Comparison of ENCODE assay signal across 9 cellular contexts in the genomic region with DNA sequence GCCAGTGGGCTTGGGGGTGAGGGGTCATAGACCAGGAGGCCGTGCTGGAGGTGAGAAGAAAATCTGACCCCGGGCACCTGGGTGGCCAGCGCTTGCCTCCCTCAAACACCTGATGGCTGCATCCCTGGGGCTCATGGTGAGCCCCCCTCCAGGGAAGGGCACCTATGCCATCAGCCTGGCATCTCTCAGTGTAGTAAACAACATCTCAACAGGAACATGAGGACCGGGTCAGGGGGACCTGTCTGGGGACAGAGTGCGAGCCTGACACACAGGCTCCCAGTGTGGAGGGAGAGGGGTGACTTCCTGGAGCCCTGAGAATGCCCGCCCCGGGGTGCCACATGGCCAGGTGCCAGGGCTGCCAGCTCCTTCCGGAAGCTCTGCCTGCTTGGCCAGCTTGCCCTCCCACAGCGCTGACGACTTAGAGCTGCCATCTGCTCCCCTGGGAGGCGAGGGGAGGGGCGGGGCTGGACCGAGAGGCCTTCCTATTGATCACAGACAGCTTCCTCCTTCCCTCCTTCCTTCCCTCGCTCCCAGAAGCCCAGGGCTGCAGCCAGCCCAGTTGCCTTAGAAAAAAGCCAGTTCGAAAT. TPM values are rescaled to one million over a fixed set of nuclear protein-coding genes. Genes with fewer than 3 reads are reported as not detected.
A peak's percentile ranks its signal among the peaks of the same experiment; 100 is the strongest.
DNase-seq lines count a peak whose midpoint lies in the region; ATAC-seq and TF ChIP-seq lines count a peak whose summit lies in the region.
"Had no signal": no experiment of that assay in that cellular context is flagged by ENCODE, and none has a peak within 500 bp of the region (broad histone marks: within the 10 kb centered on the region; RNA-seq: fewer than 3 reads in every experiment).

No MANE protein-coding gene starts in this region.

- H3K27me3 Mint-ChIP-seq in osteocyte (ENCODE audit: unreplicated experiment) (no peaks in the 10 kb centered on the region), CD14-positive monocyte (ENCODE audit: low read depth in 3 of 3) (peaks cover 77 to 95% (median 94%) of the 10 kb centered on the region in 3 donors)

- peaks cover 13% of the 10 kb centered on the region for H3K4me1 ChIP-seq in DOHH2 (ENCODE audit: control insufficient read depth, low read length)

- H3K79me2 ChIP-seq in DOHH2 (ENCODE audit: control insufficient read depth, low read length): no peaks in the 10 kb centered on the region

- H3K4me1 Mint-ChIP-seq in osteocyte (ENCODE audit: unreplicated experiment): peaks cover 45% of the 10 kb centered on the region
- peaks cover 20% of the 10 kb centered on the region for H3K4me1 Mint-ChIP-seq in CD14-positive monocyte

- peak; percentile 89 for DNase-seq in NCI-H2171 (lab: John Stamatoyannopoulos, UW)
- peak; percentile 51 for DNase-seq in astrocyte of the spinal cord (ENCODE audit: low read depth, low spot score)
- no peak for DNase-seq in osteocyte (ENCODE audit: extremely low spot score, unreplicated experiment)
- DNase-seq in CD14-positive monocyte (ENCODE audit: low spot score): no peak

- H3K4me3 Mint-ChIP-seq in osteocyte (ENCODE audit: unreplicated experiment) (peak overlapping the region; percentile 38), CD14-positive monocyte (peak overlapping the region in 1 of 2 donors; percentile 59)

- intact Hi-C loops in CD14-positive monocyte (cut with micrococcal nuclease): no loop called here

- H3K9me3 Mint-ChIP-seq in osteocyte (ENCODE audit: unreplicated experiment) (no peaks in the 10 kb centered on the region), CD14-positive monocyte (peaks cover 0 to 26% (median 2%) of the 10 kb centered on the region in 7 donors)

- H4K20me1 ChIP-seq in DOHH2 (ENCODE audit: control insufficient read depth, insufficient read depth, low read depth, low read length): no peaks in the 10 kb centered on the region

- H3F3A ChIP-seq in DOHH2 (ENCODE audit: control insufficient read depth, insufficient read depth): no peaks in the 10 kb centered on the region

- H3K9me3 ChIP-seq in DOHH2 (ENCODE audit: control insufficient read depth, insufficient read depth, low read length): no peaks in the 10 kb centered on the region

- H3K36me3 ChIP-seq in DOHH2 (ENCODE audit: control insufficient read depth, low read length): no peaks in the 10 kb centered on the region
- H3K36me3 ChIP-seq: cardiac muscle cell had no signal

- ATAC-seq in HG03442 (IDR thresholded peaks at IDR 0.05; ENCODE audit: unreplicated experiment): no peak
- ATAC-seq in GM18511 (IDR thresholded peaks at IDR 0.05; ENCODE audit: unreplicated experiment): no peak
- no peak for ATAC-seq in GM18858 (IDR thresholded peaks at IDR 0.05; ENCODE audit: unreplicated experiment)

- H3K9me2 ChIP-seq in DOHH2 (replicated peaks; ENCODE audit: control insufficient read depth, low read length): no peaks in the 10 kb centered on the region

- H3K27me3 ChIP-seq in DOHH2 (ENCODE audit: control insufficient read depth, low read length): no peaks in the 10 kb centered on the region
- H3K27me3 ChIP-seq: cardiac muscle cell had no signal

- no peak overlapping the region for H3K4me3 ChIP-seq in DOHH2 (ENCODE audit: low read length)
- H3K4me3 ChIP-seq in astrocyte of the spinal cord (ENCODE audit: low read depth, low read length): no peak overlapping the region
- H3K4me3 ChIP-seq: cardiac muscle cell had no signal

- in situ Hi-C loops in astrocyte of the spinal cord (cut with HindIII; ENCODE audit: low sequenced_read_pairs): no loop called here

- H3K36me3 Mint-ChIP-seq in osteocyte (ENCODE audit: unreplicated experiment) (peaks cover 9% of the 10 kb centered on the region), CD14-positive monocyte (peaks cover 3 to 4% of the 10 kb centered on the region in 2 donors)

- no peak overlapping the region for H3K27ac ChIP-seq in DOHH2 (ENCODE audit: low read depth, low read length)
- H3K27ac ChIP-seq: cardiac muscle cell had no signal

- no peak for TF ChIP-seq CTCF in DOHH2 (IDR thresholded peaks at IDR 0.05; ENCODE audit: low read depth, low read length, poor library complexity, severe bottlenecking)
- no peak for TF ChIP-seq CTCF in astrocyte of the spinal cord (IDR thresholded peaks at IDR 0.05; ENCODE audit: low read depth, low read length)
- TF ChIP-seq CTCF in osteocyte (IDR thresholded peaks at IDR 0.05): no peak
- TF ChIP-seq CTCF in CD14-positive monocyte (IDR thresholded peaks at IDR 0.05): no peak

- H3K27ac Mint-ChIP-seq in osteocyte (ENCODE audit: unreplicated experiment) (peak overlapping the region; percentile 72), CD14-positive monocyte (peak overlapping the region in 2 of 7 donors; percentile 3 to 43)

- H3K4me2 ChIP-seq in DOHH2 (ENCODE audit: low read length): peak overlapping the region; percentile 19

RNA-seq across cellular contexts. Expression of a gene that starts 12.3 kb away (rescaled TPM):
- 21.7 and 24.0 TPM in 2 replicates for total RNA-seq in osteocyte
- polyA plus RNA-seq in CD14-positive monocyte: under 1 TPM; 0.27 to 0.37 TPM

RNA-seq across cellular contexts. Expression of a gene that starts 23.7 kb away (rescaled TPM):
- total RNA-seq in osteocyte: 47.2 and 56.7 TPM in 2 replicates
- 10 to 100 TPM; 44.5 to 51.9 TPM for polyA plus RNA-seq in CD14-positive monocyte

RNA-seq across cellular contexts. Expression of a gene that starts 23.9 kb away (rescaled TPM):
- total RNA-seq in osteocyte: 13.8 and 14.5 TPM in 2 replicates
- polyA plus RNA-seq in CD14-positive monocyte: 1 to 10 TPM; 3.2 to 5.2 TPM

RNA-seq across cellular contexts. Expression of a gene that starts 31.5 kb away (rescaled TPM):
- total RNA-seq in osteocyte: 14.0 and 17.4 TPM in 2 replicates
- 10 to 100 TPM; 20.3 to 22.1 TPM for polyA plus RNA-seq in CD14-positive monocyte

RNA-seq across cellular contexts. Expression of a gene that starts 39.5 kb away (rescaled TPM):
- total RNA-seq in osteocyte: 5.0 and 6.2 TPM in 2 replicates
- polyA plus RNA-seq in CD14-positive monocyte: not detected

Comparison
In these comparisons a context has a peak if more than half of its experiments do, and no peak if none do; other contexts are left out.
1. DNase-seq: peak in NCI-H2171 (single experiment) and astrocyte of the spinal cord (single experiment); none in osteocyte (single experiment) and CD14-positive monocyte (single experiment).